8 cellular contexts compared by ENCODE assay signal in the genomic region with DNA sequence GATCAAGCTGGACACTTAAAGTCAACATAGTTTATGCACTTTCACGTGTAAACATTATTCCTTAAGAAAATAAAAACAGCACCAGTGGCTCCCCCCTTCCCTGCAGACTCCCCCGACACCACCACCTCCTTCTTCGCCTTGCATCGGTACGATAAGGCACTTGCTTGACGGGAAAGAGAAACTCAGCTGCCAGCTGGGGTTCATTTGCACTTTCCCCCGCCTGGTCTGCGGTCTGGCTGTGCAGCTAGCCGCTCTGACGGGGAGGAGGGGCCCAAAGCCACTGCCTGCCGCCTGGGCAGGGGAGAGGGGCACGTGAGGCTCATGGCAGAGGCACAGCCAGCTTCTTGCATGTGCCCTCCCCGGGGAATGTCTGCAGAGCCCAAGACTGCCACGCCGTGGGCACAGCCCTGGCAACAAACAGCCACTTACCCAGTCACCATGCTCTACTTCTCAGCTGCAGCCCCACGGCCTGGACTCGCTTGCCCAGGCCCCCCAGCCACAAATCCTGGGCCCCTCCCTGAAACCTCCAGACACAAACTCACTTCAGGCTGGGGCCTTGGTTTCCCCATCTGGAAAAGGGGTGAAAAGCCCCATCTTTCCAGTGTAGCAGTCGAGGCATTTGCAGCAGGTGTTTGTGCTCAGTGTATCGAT. TPM values are rescaled to one million over a fixed set of nuclear protein-coding genes. Genes with fewer than 3 reads are reported as not detected.
A peak's percentile ranks its signal among the peaks of the same experiment; 100 is the strongest.
DNase-seq lines count a peak whose midpoint lies in the region; ATAC-seq and TF ChIP-seq lines count a peak whose summit lies in the region.

No MANE protein-coding gene starts in this region.

- 13 to 19% methylated on average over 10 to 19 of the region's 19 CpGs for WGBS in thyroid gland, 2 donors

- H3K79me2 ChIP-seq in parathyroid adenoma, result no peaks in the 10 kb centered on the region

- no peaks in the 10 kb centered on the region for H3K36me3 ChIP-seq in parathyroid adenoma (ENCODE audit: control insufficient read depth, insufficient read depth, low read length)
- no peaks in the 10 kb centered on the region for H3K36me3 ChIP-seq in thyroid gland

- DNase-seq in CD1c-positive myeloid dendritic cell (ENCODE audit: extremely low spot score) (peak; percentile 60), activated T-helper 1 cell treated with Interleukin-2 at 50 U/mL for 16 hours (ENCODE audit: low read depth) (peak; percentile 37), foreskin fibroblast (peak; percentile 35 to 82), thyroid gland (peak; percentile 92 to 95)

- H3K27ac ChIP-seq in parathyroid adenoma (no peak overlapping the region), thyroid gland (peak overlapping the region; percentile 9 to 64 (median 55))

- ATAC-seq in GM19324 (IDR thresholded peaks at IDR 0.05; ENCODE audit: low FRiP score, unreplicated experiment), result peak; percentile 91
- ATAC-seq in HG03439 (IDR thresholded peaks at IDR 0.05; ENCODE audit: unreplicated experiment), result peak; percentile 77

- H3K9ac ChIP-seq in parathyroid adenoma, result no peak overlapping the region

- H3K4me1 ChIP-seq in parathyroid adenoma, result peaks cover 13% of the 10 kb centered on the region
- peaks cover 7 to 20% of the 10 kb centered on the region in 2 donors for H3K4me1 ChIP-seq in thyroid gland

- no peak for TF ChIP-seq CTCF in foreskin fibroblast (IDR thresholded peaks at IDR 0.05; ENCODE audit: low read depth, low read length)
- TF ChIP-seq CTCF in parathyroid adenoma (IDR thresholded peaks at IDR 0.05), result peak; percentile 11
- peak in 3 of 6 experiments; percentile 28 to 34 (median 29) for TF ChIP-seq CTCF in thyroid gland (IDR thresholded peaks at IDR 0.05)

- H3K4me2 ChIP-seq in parathyroid adenoma (ENCODE audit: low read length), result peak overlapping the region; percentile 47

- H3K27me3 ChIP-seq in parathyroid adenoma (ENCODE audit: control insufficient read depth, insufficient read depth, low read length) (no peaks in the 10 kb centered on the region), thyroid gland (no peaks in the 10 kb centered on the region)

- intact Hi-C loops in thyroid gland (cut with DNase I), result no loop called here

- H3K4me3 ChIP-seq in foreskin fibroblast (ENCODE audit: low read depth in 1 of 2, low read length in 2 of 2) (peak overlapping the region in 1 of 2 donors; percentile 10), parathyroid adenoma (ENCODE audit: low read depth, low read length) (no peak overlapping the region), thyroid gland (replicated peaks in 1 of 3) (no peak overlapping the region)

- H2AFZ ChIP-seq in parathyroid adenoma, result peak overlapping the region; percentile 85

- H3K9me3 ChIP-seq in parathyroid adenoma (ENCODE audit: control insufficient read depth, low read length), result no peaks in the 10 kb centered on the region
- H3K9me3 ChIP-seq in thyroid gland, result no peaks in the 10 kb centered on the region

- TF ChIP-seq POLR2A in thyroid gland (IDR thresholded peaks at IDR 0.05), result peak in 1 of 2 donors; percentile 22

TF ChIP-seq in PFSK-1, 5 proteins besides CTCF, POLR2A, EP300 and RAD21:
- TF ChIP-seq POLR2AphosphoS5 (IDR thresholded peaks at IDR 0.05; ENCODE audit: low read depth, low read length) (no peak), REST (IDR thresholded peaks at IDR 0.05; ENCODE audit: insufficient read depth in 1 of 2, low read depth in 2 of 2, low read length in 2 of 2) (no peak), FOXP2 (optimal IDR thresholded peaks at IDR 0.05; ENCODE audit: borderline replicate concordance, extremely low read depth, extremely low read length, insufficient read depth) (peak; percentile 37)

RNA-seq across cellular contexts. Expression of gene PRM1, which starts 16.5 kb away (rescaled TPM):
- not detected for polyA plus RNA-seq in PFSK-1 (2012; ENCODE audit: insufficient read length, low read depth)
- 100 to 1,000 TPM in 1 of 4 donors, 10 to 100 TPM in 1, not detected in 2; 13.7 to 335 TPM for total RNA-seq in thyroid gland

RNA-seq across cellular contexts. Expression of gene PRM2, which starts 21.3 kb away (rescaled TPM):
- polyA plus RNA-seq in PFSK-1 (2012; ENCODE audit: insufficient read length, low read depth), result not detected
- total RNA-seq in thyroid gland, result 10 to 100 TPM in 1 of 4 donors, 1 to 10 TPM in 1, not detected in 2; 8.2 to 64.4 TPM

RNA-seq across cellular contexts. Expression of gene PRM3, which starts 24.2 kb away (rescaled TPM):
- not detected for polyA plus RNA-seq in PFSK-1 (2012; ENCODE audit: insufficient read length, low read depth)
- not detected for total RNA-seq in thyroid gland

RNA-seq across cellular contexts. Expression of gene TNP2, which starts 28.5 kb away (rescaled TPM):
- not detected for polyA plus RNA-seq in PFSK-1 (2012; ENCODE audit: insufficient read length, low read depth)
- total RNA-seq in thyroid gland, result not detected

RNA-seq across cellular contexts. Expression of gene SOCS1, which starts 41.6 kb away (rescaled TPM):
- 45.5 TPM for polyA plus RNA-seq in PFSK-1 (2012; ENCODE audit: insufficient read length, low read depth)
- total RNA-seq in thyroid gland, result 10 to 100 TPM in 1 of 4 donors, 1 to 10 TPM in 3; 2.4 to 11.3 (median 6.2) TPM

Comparison
In these comparisons a context has a peak if more than half of its experiments do, and no peak if none do; other contexts are left out.
1. DNase-seq: peak in every context shown above with its lines; median percentile 94 in thyroid gland; 60 in CD1c-positive myeloid dendritic cell; 58 in foreskin fibroblast; 37 in activated T-helper 1 cell treated with Interleukin-2 at 50 U/mL for 16 hours.